In genomic region chr11:93738647-93739081, GRCh38 we compare ENCODE assay signal across 8 cellular contexts. TPM values are rescaled to one million over a fixed set of nuclear protein-coding genes. Genes with fewer than 3 reads are reported as not detected.
DNase-seq lines count a peak whose midpoint lies in the region; ATAC-seq and TF ChIP-seq lines count a peak whose summit lies in the region.

No MANE protein-coding gene starts in this region.

- H3K27me3 ChIP-seq in CD4-positive, CD25-positive, alpha-beta regulatory T cell (ENCODE audit: control insufficient read depth, insufficient read depth, low read length): no peaks in the 10 kb centered on the region
- no peaks in the 10 kb centered on the region for H3K27me3 ChIP-seq in transverse colon

- peaks cover 51% of the 10 kb centered on the region for H3K36me3 ChIP-seq in CD4-positive, CD25-positive, alpha-beta regulatory T cell (ENCODE audit: control insufficient read depth, insufficient read depth, low read length)
- H3K36me3 ChIP-seq in transverse colon: peaks cover 0 to 43% (median 17%) of the 10 kb centered on the region in 4 donors

- no peak for TF ChIP-seq CTCF in astrocyte of the spinal cord (IDR thresholded peaks at IDR 0.05; ENCODE audit: low read depth, low read length)
- TF ChIP-seq CTCF in transverse colon (IDR thresholded peaks at IDR 0.05): no peak

- peaks cover 63% of the 10 kb centered on the region for H3K36me3 Mint-ChIP-seq in CD4-positive, CD25-positive, alpha-beta regulatory T cell
- H3K36me3 Mint-ChIP-seq in IgD-negative memory B cell: peaks cover 8% of the 10 kb centered on the region
- H3K36me3 Mint-ChIP-seq in memory B cell: peaks cover 33% of the 10 kb centered on the region

- H3K4me3 ChIP-seq in CD4-positive, CD25-positive, alpha-beta regulatory T cell (ENCODE audit: low read depth, low read length): peak overlapping the region; percentile 92
- H3K4me3 ChIP-seq in astrocyte of the spinal cord (ENCODE audit: low read depth, low read length) (peak overlapping the region; percentile 92), transverse colon (peak overlapping the region in 2 of 4 donors; percentile 71 to 80)

- DNase-seq in CD4-positive, CD25-positive, alpha-beta regulatory T cell: no peak
- DNase-seq in astrocyte of the spinal cord (ENCODE audit: low read depth, low spot score) (no peak), memory B cell (ENCODE audit: low spot score in 2 of 2) (no peak), NCI-H2029 treated with DMSO at 0.1 percent for 48 hours (lab: John Stamatoyannopoulos, UW) (no peak), transverse colon (no peak)

- in situ Hi-C loops in astrocyte of the spinal cord (cut with HindIII; ENCODE audit: low sequenced_read_pairs): no loop called here
- in situ Hi-C loops in transverse colon (cut with MboI; ENCODE audit: low pct_ligation_motif_present in 1 of 4, low pct_unique_long_range_greater_than_20kb in 1 of 4, low sequenced_read_pairs in 3 of 4): loop anchor here in 2 of 4 donors (25.0 kb wide), 1 partner anchor 749 kb away; the partner anchor contains the start of genes ANKRD49 (in 2 of the 2) and MRE11 (in 2 of the 2)

- peaks cover 64% of the 10 kb centered on the region for H3K4me1 ChIP-seq in CD4-positive, CD25-positive, alpha-beta regulatory T cell (ENCODE audit: control insufficient read depth, insufficient read depth, low read length, poor library complexity, severe bottlenecking)
- H3K4me1 ChIP-seq in transverse colon: peaks cover 21 to 73% (median 39%) of the 10 kb centered on the region in 4 donors

- H3K27me3 Mint-ChIP-seq in CD4-positive, CD25-positive, alpha-beta regulatory T cell: no peaks in the 10 kb centered on the region
- H3K27me3 Mint-ChIP-seq in IgD-negative memory B cell: peaks cover 2% of the 10 kb centered on the region
- H3K27me3 Mint-ChIP-seq in memory B cell: no peaks in the 10 kb centered on the region

- no peak for ATAC-seq in CD4-positive, CD25-positive, alpha-beta regulatory T cell (ENCODE audit: low read depth in 2 of 2)
- no peak for ATAC-seq in memory B cell (ENCODE audit: low read depth)
- no peak for ATAC-seq in GM21529 (IDR thresholded peaks at IDR 0.05; ENCODE audit: unreplicated experiment)
- ATAC-seq in GM18909 (IDR thresholded peaks at IDR 0.05; ENCODE audit: poor library complexity, unreplicated experiment): no peak

- TF ChIP-seq POLR2A in transverse colon (IDR thresholded peaks at IDR 0.05): no peak

- TF ChIP-seq EP300 in transverse colon (IDR thresholded peaks at IDR 0.05; ENCODE audit: low read depth): no peak

- 36 to 43% methylated on average over 4 to 6 of the region's 6 CpGs for WGBS in transverse colon (ENCODE audit: low coverage in 1 of 2), 2 donors

- H3K9me3 Mint-ChIP-seq in CD4-positive, CD25-positive, alpha-beta regulatory T cell: no peaks in the 10 kb centered on the region
- H3K9me3 Mint-ChIP-seq in IgD-negative memory B cell: no peaks in the 10 kb centered on the region
- no peaks in the 10 kb centered on the region for H3K9me3 Mint-ChIP-seq in memory B cell

- peak overlapping the region; percentile 61 to 98 (median 80) for H3K27ac Mint-ChIP-seq in CD4-positive, CD25-positive, alpha-beta regulatory T cell
- H3K27ac Mint-ChIP-seq in IgD-negative memory B cell: peak overlapping the region; percentile 75 to 100 (median 96)
- H3K27ac Mint-ChIP-seq in memory B cell: peak overlapping the region; percentile 98

- H3K4me1 Mint-ChIP-seq in CD4-positive, CD25-positive, alpha-beta regulatory T cell: peaks cover 58 to 90% (median 69%) of the 10 kb centered on the region in 4 donors
- H3K4me1 Mint-ChIP-seq in IgD-negative memory B cell (peaks cover 49 to 61% (median 58%) of the 10 kb centered on the region in 3 donors), memory B cell (peaks cover 30% of the 10 kb centered on the region)

- peak overlapping the region; percentile 93 for H3K27ac ChIP-seq in CD4-positive, CD25-positive, alpha-beta regulatory T cell (ENCODE audit: insufficient read depth, low read length, poor library complexity, severe bottlenecking)
- H3K27ac ChIP-seq in transverse colon: peak overlapping the region in 2 of 4 donors; percentile 93 to 98

- intact Hi-C loops in transverse colon (cut with DNase I; ENCODE audit: low total_unique reads): no loop called here

- peak overlapping the region; percentile 92 to 100 (median 100) for H3K4me3 Mint-ChIP-seq in CD4-positive, CD25-positive, alpha-beta regulatory T cell
- H3K4me3 Mint-ChIP-seq in IgD-negative memory B cell (peak overlapping the region; percentile 97 to 100 (median 100)), memory B cell (peak overlapping the region; percentile 85)

- no peaks in the 10 kb centered on the region for H3K9me3 ChIP-seq in CD4-positive, CD25-positive, alpha-beta regulatory T cell (ENCODE audit: control insufficient read depth in 2 of 2, low read length in 2 of 2)
- H3K9me3 ChIP-seq in transverse colon: no peaks in the 10 kb centered on the region

RNA-seq across cellular contexts. Expression of gene TAF1D, which starts 2.6 kb away (rescaled TPM):
- total RNA-seq in CD4-positive, CD25-positive, alpha-beta regulatory T cell: 162 TPM
- polyA plus RNA-seq in CD4-positive, CD25-positive, alpha-beta regulatory T cell: 10 to 100 TPM; 18.2 to 22.7 (median 19.4) TPM
- polyA plus RNA-seq in IgD-negative memory B cell: 33.4 TPM
- 100 to 1,000 TPM; 105 to 444 (median 166) TPM for total RNA-seq in transverse colon

RNA-seq across cellular contexts. Expression of gene C11orf54, which starts 2.8 kb away (rescaled TPM):
- total RNA-seq in CD4-positive, CD25-positive, alpha-beta regulatory T cell: 15.3 TPM
- 10 to 100 TPM; 19.5 to 23.2 (median 21.8) TPM for polyA plus RNA-seq in CD4-positive, CD25-positive, alpha-beta regulatory T cell
- polyA plus RNA-seq in IgD-negative memory B cell: 17.7 TPM
- total RNA-seq in transverse colon: 100 to 1,000 TPM in 2 of 4 donors, 10 to 100 TPM in 2; 33.3 to 160 (median 105) TPM

RNA-seq across cellular contexts. Expression of gene MED17, which starts 45.4 kb away (rescaled TPM):
- total RNA-seq in CD4-positive, CD25-positive, alpha-beta regulatory T cell: 63.8 TPM
- polyA plus RNA-seq in CD4-positive, CD25-positive, alpha-beta regulatory T cell: 10 to 100 TPM; 17.7 to 35.8 (median 22.4) TPM
- polyA plus RNA-seq in IgD-negative memory B cell: 25.8 TPM
- total RNA-seq in transverse colon: 10 to 100 TPM; 17.1 to 29.1 (median 25.1) TPM
